ENCODE assay signal across 8 cellular contexts in the genomic region with DNA sequence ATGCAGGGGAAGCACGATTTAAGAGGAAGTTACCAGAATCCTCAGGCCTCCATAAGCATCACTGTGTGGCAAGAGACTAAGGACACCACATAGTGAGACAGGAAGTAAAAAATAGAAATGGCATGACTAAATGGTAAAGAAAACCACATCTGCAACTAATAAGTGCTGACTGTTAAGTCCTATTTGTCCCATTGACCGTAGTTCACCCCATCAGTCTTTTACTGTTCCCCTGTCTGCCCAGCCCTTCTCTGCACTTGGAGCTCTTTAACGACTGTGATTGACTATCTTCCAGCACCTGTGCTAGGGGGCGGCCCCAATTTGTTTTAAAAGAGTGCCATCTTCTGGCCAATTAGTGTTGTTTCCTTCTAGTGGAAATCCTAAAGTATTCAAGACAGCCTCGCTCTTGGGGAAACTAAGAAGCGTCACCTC.
DNase-seq lines count a peak whose midpoint lies in the region; ATAC-seq and TF ChIP-seq lines count a peak whose summit lies in the region.

No MANE protein-coding gene starts in this region.

- no peaks in the 10 kb centered on the region for H3K9me2 ChIP-seq in SK-N-SH

- H3K79me2 ChIP-seq in SK-N-SH (ENCODE audit: insufficient read depth) = no peaks in the 10 kb centered on the region

- H3K36me3 ChIP-seq in H7 (replicated peaks; ENCODE audit: control insufficient read depth, insufficient read depth, low read length) (no peaks in the 10 kb centered on the region), SK-N-SH (replicated peaks in 1 of 2; ENCODE audit: control insufficient read depth in 1 of 2, insufficient read depth in 2 of 2, low read length in 1 of 2) (no peaks in the 10 kb centered on the region), adrenal gland (replicated peaks in 1 of 2) (no peaks in the 10 kb centered on the region), sigmoid colon (no peaks in the 10 kb centered on the region)

- H3K27ac ChIP-seq in SK-N-SH (ENCODE audit: low read depth in 2 of 2, low read length in 1 of 2) (no peak overlapping the region), adrenal gland (no peak overlapping the region), sigmoid colon (no peak overlapping the region)

- H2AFZ ChIP-seq in SK-N-SH (ENCODE audit: low read depth) = 0 out of 2 replicates have a peak overlapping the region, but pooled peaks have one; percentile 24

- no peak overlapping the region for H3K4me2 ChIP-seq in SK-N-SH

- H4K20me1 ChIP-seq in SK-N-SH (ENCODE audit: insufficient read depth) = no peaks in the 10 kb centered on the region

- no peak overlapping the region for H3K4me3 ChIP-seq in H7 (ENCODE audit: insufficient read depth, low read depth, low read length)
- H3K4me3 ChIP-seq in SK-N-SH (ENCODE audit: low read depth in 2 of 2, low read length in 1 of 2) = no peak overlapping the region
- H3K4me3 ChIP-seq in adrenal gland = no peak overlapping the region
- H3K4me3 ChIP-seq in sigmoid colon = no peak overlapping the region

- intact Hi-C loops in adrenal gland (cut with DNase I) = loop anchor here in 1 of 2 donors (10.0 kb wide), 1 partner anchor 175 kb away; no protein-coding TSS in a partner anchor
- intact Hi-C loops in left ventricle myocardium superior (cut with micrococcal nuclease) = loop anchor here (2.0 kb wide), 1 partner anchor 191 kb away; no protein-coding TSS in a partner anchor
- intact Hi-C loops in sigmoid colon (cut with DNase I) = loop anchor here (1.0 kb wide), 2 partner anchors 93 to 190 kb away; no protein-coding TSS in a partner anchor

- peak; percentile 85 for DNase-seq in DMS53 (lab: John Stamatoyannopoulos, UW)
- peak; percentile 52 for DNase-seq in H7
- peak; percentile 3 for DNase-seq in NCI-H1048 (lab: John Stamatoyannopoulos, UW)
- DNase-seq in SK-N-SH = peak; percentile 48
- DNase-seq in adrenal gland = peak; percentile 28 to 76 (median 50)
- peak; percentile 30 for DNase-seq in left ventricle myocardium superior
- DNase-seq in sigmoid colon = peak; percentile 76

- POLR2A ChIA-PET in SK-N-SH (lab: Yijun Ruan, JAX) = no interaction called here

- no peaks in the 10 kb centered on the region; the same call in 1 of the 2 replicates for H3K27me3 ChIP-seq in H7 (ENCODE audit: control insufficient read depth, insufficient read depth, low read length)
- no peaks in the 10 kb centered on the region for H3K27me3 ChIP-seq in SK-N-SH (ENCODE audit: insufficient read depth)
- H3K27me3 ChIP-seq in adrenal gland = peaks cover 8% of the 10 kb centered on the region
- H3K27me3 ChIP-seq in sigmoid colon = no peaks in the 10 kb centered on the region

- no peaks in the 10 kb centered on the region for H3K4me1 ChIP-seq in SK-N-SH (ENCODE audit: control insufficient read depth in 1 of 2, insufficient read depth in 2 of 2, low read depth in 1 of 2, low read length in 1 of 2)
- no peaks in the 10 kb centered on the region for H3K4me1 ChIP-seq in adrenal gland (replicated peaks in 1 of 2)
- peaks cover 0 to 11% (median 0%) of the 10 kb centered on the region in 4 donors for H3K4me1 ChIP-seq in sigmoid colon

- 16% methylated on average over 6 of the region's 6 CpGs for WGBS in SK-N-SH (ENCODE audit: low lambda C conversion rate)
- 2 to 13% (median 8%) methylated on average over 6 of the region's 6 CpGs for WGBS in adrenal gland, 4 donors
- WGBS in sigmoid colon, 2 donors = 2 to 8% methylated on average over 6 of the region's 6 CpGs

- TF ChIP-seq POLR2A in adrenal gland (IDR thresholded peaks at IDR 0.05) (no peak), sigmoid colon (IDR thresholded peaks at IDR 0.05) (no peak)

- H3K9ac ChIP-seq in SK-N-SH = no peak overlapping the region

- TF ChIP-seq EP300 in SK-N-SH (IDR thresholded peaks at IDR 0.05; ENCODE audit: borderline replicate concordance in 1 of 2, low read depth in 1 of 2, low read length in 1 of 2) (no peak), sigmoid colon (IDR thresholded peaks at IDR 0.05) (no peak)

- peak; percentile 66 for TF ChIP-seq CTCF in SK-N-SH (IDR thresholded peaks at IDR 0.05)
- peak; percentile 22 to 68 (median 55) for TF ChIP-seq CTCF in adrenal gland (IDR thresholded peaks at IDR 0.05)
- TF ChIP-seq CTCF in sigmoid colon (IDR thresholded peaks at IDR 0.05) = peak; percentile 32 to 51 (median 46)

- TF ChIP-seq RAD21 in SK-N-SH (IDR thresholded peaks at IDR 0.05; ENCODE audit: low read length) = peak; percentile 85

- H3K9me3 ChIP-seq in SK-N-SH (no peaks in the 10 kb centered on the region), adrenal gland (replicated peaks in 1 of 3) (no peaks in the 10 kb centered on the region), sigmoid colon (no peaks in the 10 kb centered on the region)

- CTCF ChIA-PET in SK-N-SH (lab: Yijun Ruan, JAX) = interaction anchor here (0.5 to 3.5 kb wide), 24 partner anchors 11 to 948 kb away, joined by 3 to 63 read pairs (median 4); a partner anchor contains a TSS

- no peaks in the 10 kb centered on the region for H3F3A ChIP-seq in SK-N-SH (replicated peaks; ENCODE audit: insufficient read depth)

- ATAC-seq in left ventricle myocardium superior (peak; percentile 89), GM21381 (IDR thresholded peaks at IDR 0.05; ENCODE audit: unreplicated experiment) (no peak)

TF ChIP-seq in SK-N-SH, 30 proteins besides CTCF, POLR2A, EP300 and RAD21:
- TF ChIP-seq JUND (IDR thresholded peaks at IDR 0.05) (no peak), ELF1 (IDR thresholded peaks at IDR 0.05) (no peak), SMC3 (IDR thresholded peaks at IDR 0.05; ENCODE audit: low read depth, low read length) (peak; percentile 75)

Comparison
In these comparisons a context has a peak if more than half of its experiments do, and no peak if none do; other contexts are left out.
1. DNase-seq: peak in every context shown above with its lines; median percentile 85 in DMS53; 76 in sigmoid colon; 52 in H7; 50 in adrenal gland; 48 in SK-N-SH; 30 in left ventricle myocardium superior; 3 in NCI-H1048.